1 cellular context compared by ENCODE assay signal in the genomic region with DNA sequence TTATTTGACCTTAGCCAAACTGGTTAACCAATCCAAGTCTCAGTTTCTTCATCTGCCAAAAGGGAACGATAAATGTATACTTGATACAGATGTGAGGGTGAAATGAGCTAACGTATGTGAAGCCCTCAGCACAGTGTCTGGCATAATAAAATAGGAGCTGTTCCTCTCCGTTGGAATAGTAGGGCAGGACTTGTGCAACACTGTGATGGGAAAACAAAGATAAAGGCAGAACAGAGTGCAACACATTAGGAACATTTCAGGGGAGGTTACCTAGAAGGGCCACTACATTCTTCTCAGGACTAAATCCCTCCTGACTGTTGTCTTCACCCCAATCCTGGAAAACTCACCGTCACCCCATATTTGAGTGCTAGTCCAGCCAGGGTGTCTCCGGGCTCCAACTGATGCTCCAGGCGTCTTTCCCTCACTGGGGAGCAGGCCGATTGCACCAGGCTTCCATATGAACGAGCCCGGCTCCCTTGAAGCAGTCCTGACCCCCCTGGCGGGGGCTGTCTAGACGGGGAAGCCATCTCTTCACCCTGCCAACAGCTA.
TF ChIP-seq lines count a peak whose summit lies in the region.

No MANE protein-coding gene starts in this region.

TF ChIP-seq in GM23338, 12 proteins besides CTCF, POLR2A, EP300 and RAD21:
- TF ChIP-seq, protein P1, sequence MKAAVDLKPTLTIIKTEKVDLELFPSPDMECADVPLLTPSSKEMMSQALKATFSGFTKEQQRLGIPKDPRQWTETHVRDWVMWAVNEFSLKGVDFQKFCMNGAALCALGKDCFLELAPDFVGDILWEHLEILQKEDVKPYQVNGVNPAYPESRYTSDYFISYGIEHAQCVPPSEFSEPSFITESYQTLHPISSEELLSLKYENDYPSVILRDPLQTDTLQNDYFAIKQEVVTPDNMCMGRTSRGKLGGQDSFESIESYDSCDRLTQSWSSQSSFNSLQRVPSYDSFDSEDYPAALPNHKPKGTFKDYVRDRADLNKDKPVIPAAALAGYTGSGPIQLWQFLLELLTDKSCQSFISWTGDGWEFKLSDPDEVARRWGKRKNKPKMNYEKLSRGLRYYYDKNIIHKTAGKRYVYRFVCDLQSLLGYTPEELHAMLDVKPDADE (IDR thresholded peaks at IDR 0.05): no peak
- TF ChIP-seq STAT1 (IDR thresholded peaks at IDR 0.05; ENCODE audit: unreplicated experiment) (no peak), EZH2 (IDR thresholded peaks at IDR 0.05; ENCODE audit: low read depth, unreplicated experiment) (no peak), NANOG (IDR thresholded peaks at IDR 0.05; ENCODE audit: borderline replicate concordance) (no peak), POLR2AphosphoS5 (IDR thresholded peaks at IDR 0.05; ENCODE audit: low read depth) (no peak)
